Comparison of ENCODE assay signal across 12 cellular contexts in the genomic region with DNA sequence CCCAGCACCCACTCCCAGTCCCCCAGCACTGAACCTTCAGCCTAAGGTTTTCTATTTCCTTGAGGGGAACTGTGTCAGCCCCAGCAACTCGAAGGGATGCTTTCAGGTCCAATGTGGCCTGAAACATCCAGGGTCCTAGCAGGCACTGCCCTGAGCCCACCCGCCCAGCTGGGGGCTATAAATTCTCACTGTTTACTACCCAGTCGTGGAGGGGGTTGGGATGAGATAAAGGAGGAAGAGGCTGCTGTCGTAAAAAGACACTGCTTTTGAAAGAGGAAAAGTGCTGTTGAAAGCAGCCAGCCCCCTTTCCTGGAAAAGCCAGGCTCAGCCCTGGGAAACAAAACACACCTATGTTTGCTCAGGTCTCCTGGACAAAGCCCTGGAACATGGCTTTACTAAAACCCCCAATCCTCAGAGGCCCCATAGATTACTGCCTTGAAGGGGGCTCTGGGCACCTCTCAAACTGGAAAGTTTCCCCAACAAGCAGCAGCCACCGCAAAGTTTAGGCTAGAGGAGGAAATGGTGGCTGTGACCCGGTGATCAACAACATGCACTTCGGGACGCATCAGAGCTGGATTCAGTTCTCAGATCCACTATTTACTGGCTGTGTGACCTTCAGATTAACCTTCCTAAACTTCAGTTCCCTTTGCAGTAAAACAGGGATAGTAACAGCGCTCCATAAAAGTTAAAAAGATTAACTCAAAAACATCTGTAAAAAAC. TPM values are rescaled to one million over a fixed set of nuclear protein-coding genes. Genes with fewer than 3 reads are reported as not detected.
DNase-seq lines count a peak whose midpoint lies in the region; ATAC-seq, FAIRE-seq and TF ChIP-seq lines count a peak whose summit lies in the region.
"Had no signal": no experiment of that assay in that cellular context is flagged by ENCODE, and none has a peak within 500 bp of the region (broad histone marks: within the 10 kb centered on the region; RNA-seq: fewer than 3 reads in every experiment).

No MANE protein-coding gene starts in this region.

- intact Hi-C loops in MCF 10A (cut with micrococcal nuclease) (no loop called here), mammary epithelial cell (cut with micrococcal nuclease) (loop anchor here (5.0 kb wide), 1 partner anchor 114 kb away; no protein-coding TSS in a partner anchor), upper lobe of right lung (cut with DNase I) (no loop called here)

- H3K27ac ChIP-seq in mammary epithelial cell (ENCODE audit: insufficient read depth, low read depth, low read length): no peak overlapping the region
- H3K27ac ChIP-seq in astrocyte (ENCODE audit: low read depth, low read length): no peak overlapping the region
- H3K27ac ChIP-seq in mucosa of rectum (ENCODE audit: low read depth in 2 of 2, low read length in 2 of 2): peak overlapping the region; percentile 15 to 63
- H3K27ac ChIP-seq in upper lobe of right lung: peak overlapping the region; percentile 13

- CTCF ChIA-PET in MCF 10A (lab: Yijun Ruan, JAX) (interaction anchor here (2.4 to 2.8 kb wide), 2 partner anchors 11 to 16 kb away, joined by 17 to 19 read pairs; no protein-coding TSS in a partner anchor), mammary epithelial cell (lab: Charles Lee; ENCODE audit: low non-redundant PET) (no interaction called here)

- dilution Hi-C loops in mammary epithelial cell (cut with HindIII; ENCODE audit: low sequenced_read_pairs): no loop called here

- H3K27ac Mint-ChIP-seq in MCF 10A (ENCODE audit: low read depth, unreplicated experiment) (peak overlapping the region; percentile 58), astrocyte (ENCODE audit: unreplicated experiment) (peak overlapping the region; percentile 83)
- H3K27ac Mint-ChIP-seq: activated CD4-positive, alpha-beta memory T cell treated with anti-CD3 and anti-CD28 coated beads for 36 hours had no signal

- H3K36me3 Mint-ChIP-seq in MCF 10A (ENCODE audit: insufficient read depth, unreplicated experiment): peaks cover 40% of the 10 kb centered on the region
- peaks cover 28% of the 10 kb centered on the region for H3K36me3 Mint-ChIP-seq in astrocyte (ENCODE audit: low read depth, unreplicated experiment)

- no peaks in the 10 kb centered on the region for H3K27me3 ChIP-seq in mammary epithelial cell (ENCODE audit: insufficient read depth, low read length)
- H3K27me3 ChIP-seq in astrocyte (ENCODE audit: insufficient read depth, low read length): no peaks in the 10 kb centered on the region
- no peaks in the 10 kb centered on the region for H3K27me3 ChIP-seq in mucosa of rectum (ENCODE audit: control insufficient read depth in 2 of 2, insufficient read depth in 2 of 2, low read length in 2 of 2)
- no peaks in the 10 kb centered on the region for H3K27me3 ChIP-seq in upper lobe of right lung

- no peak overlapping the region for H3K4me2 ChIP-seq in mammary epithelial cell (ENCODE audit: insufficient read depth, low read depth, low read length)
- no peak overlapping the region for H3K4me2 ChIP-seq in astrocyte (ENCODE audit: low read length)

- ATAC-seq in upper lobe of right lung (no peak), GM19023 (IDR thresholded peaks at IDR 0.05; ENCODE audit: unreplicated experiment) (no peak), GM21737 (IDR thresholded peaks at IDR 0.05; ENCODE audit: unreplicated experiment) (no peak), HG03442 (IDR thresholded peaks at IDR 0.05; ENCODE audit: unreplicated experiment) (no peak)

- no peak overlapping the region for H2AFZ ChIP-seq in mammary epithelial cell (ENCODE audit: low read depth, low read length)
- no peak overlapping the region for H2AFZ ChIP-seq in astrocyte (ENCODE audit: low read depth, low read length)

- H3K4me3 Mint-ChIP-seq in MCF 10A (ENCODE audit: unreplicated experiment) (no peak overlapping the region), astrocyte (ENCODE audit: unreplicated experiment) (no peak overlapping the region)
- H3K4me3 Mint-ChIP-seq: activated CD4-positive, alpha-beta memory T cell treated with anti-CD3 and anti-CD28 coated beads for 36 hours had no signal

- peaks cover 16% of the 10 kb centered on the region for H3K36me3 ChIP-seq in mammary epithelial cell (ENCODE audit: insufficient read depth, low read length)
- H3K36me3 ChIP-seq in astrocyte (ENCODE audit: insufficient read depth, low read length): peaks cover 53% of the 10 kb centered on the region
- H3K36me3 ChIP-seq in mucosa of rectum (ENCODE audit: control insufficient read depth in 2 of 2, insufficient read depth in 2 of 2, low read length in 2 of 2): peaks cover 10 to 12% of the 10 kb centered on the region in 2 donors
- H3K36me3 ChIP-seq in upper lobe of right lung: peaks cover 6% of the 10 kb centered on the region

- H3K4me1 Mint-ChIP-seq in MCF 10A (ENCODE audit: insufficient read depth, unreplicated experiment) (peaks cover 27% of the 10 kb centered on the region), astrocyte (ENCODE audit: low read depth, unreplicated experiment) (peaks cover 81% of the 10 kb centered on the region)

- POLR2A ChIA-PET in MCF 10A (lab: Yijun Ruan, JAX): interaction anchor here (2.4 kb wide), 1 partner anchor 12 kb away, joined by 7 read pairs; no protein-coding TSS in a partner anchor

- no peak for TF ChIP-seq CTCF in MCF 10A (IDR thresholded peaks at IDR 0.05; ENCODE audit: unreplicated experiment)
- no peak for TF ChIP-seq CTCF in mammary epithelial cell (conservative IDR thresholded peaks at IDR 0.05 in 1 of 2, IDR thresholded peaks at IDR 0.05 in 1 of 2; ENCODE audit: extremely low read depth in 1 of 2, insufficient read depth in 1 of 2, low read depth in 1 of 2, low read length in 2 of 2)
- no peak for TF ChIP-seq CTCF in astrocyte (IDR thresholded peaks at IDR 0.05; ENCODE audit: insufficient read depth, low read depth, low read length)
- no peak for TF ChIP-seq CTCF in upper lobe of right lung (IDR thresholded peaks at IDR 0.05)

- in situ Hi-C loops in mammary epithelial cell (cut with MboI; ENCODE audit: low sequenced_read_pairs in 2 of 2): no loop called here

- no peaks in the 10 kb centered on the region for H3K27me3 Mint-ChIP-seq in MCF 10A (ENCODE audit: insufficient read depth, unreplicated experiment)
- H3K27me3 Mint-ChIP-seq in astrocyte (ENCODE audit: low read depth, unreplicated experiment): no peaks in the 10 kb centered on the region
- H3K27me3 Mint-ChIP-seq: activated CD4-positive, alpha-beta memory T cell treated with anti-CD3 and anti-CD28 coated beads for 36 hours had no signal

- no TSS peak for BruUV-seq in MCF 10A (replicated peaks; lab: Mats Ljungman, UMichigan)
- no TSS peak for BruUV-seq in mammary epithelial cell (replicated peaks; lab: Mats Ljungman, UMichigan)

- H3K4me3 ChIP-seq in mammary epithelial cell (replicated peaks in 1 of 3; ENCODE audit: insufficient read depth in 1 of 3, low read depth in 2 of 3, low read length in 3 of 3) (no peak overlapping the region), astrocyte (ENCODE audit: insufficient read depth, low read depth, low read length) (no peak overlapping the region), mucosa of rectum (ENCODE audit: low read length in 2 of 2) (peak overlapping the region in 1 of 2 donors; percentile 20), upper lobe of right lung (no peak overlapping the region)

- FAIRE-seq in astrocyte (lab: Jason Lieb, UNC): no peak

- H3K9me3 Mint-ChIP-seq in MCF 10A (ENCODE audit: unreplicated experiment) (peaks cover 7% of the 10 kb centered on the region), astrocyte (ENCODE audit: unreplicated experiment) (no peaks in the 10 kb centered on the region)

- H3K79me2 ChIP-seq in mammary epithelial cell (ENCODE audit: insufficient read depth, low read length): peaks cover 99% of the 10 kb centered on the region
- H3K79me2 ChIP-seq in astrocyte (ENCODE audit: insufficient read depth, low read length): peaks cover 100% of the 10 kb centered on the region

- DNase-seq in MCF 10A (ENCODE audit: unreplicated experiment) (no peak), mammary epithelial cell (no peak), astrocyte (ENCODE audit: low read depth) (no peak), upper lobe of right lung (no peak)
- DNase-seq: activated CD4-positive, alpha-beta memory T cell treated with anti-CD3 and anti-CD28 coated beads for 36 hours; HCEC 1CT; NCI-H446 treated with DMSO at 0.1 percent for 48 hours; SHP77 treated with DMSO at 0.1 percent for 48 hours had no signal

- WGBS in mammary epithelial cell (ENCODE audit: low coverage, missing lambda C conversion rate): 59% methylated on average over 9 of the region's 9 CpGs

- H4K20me1 ChIP-seq in mammary epithelial cell (ENCODE audit: insufficient read depth, low read length): peaks cover 63% of the 10 kb centered on the region
- peaks cover 100% of the 10 kb centered on the region for H4K20me1 ChIP-seq in astrocyte (ENCODE audit: insufficient read depth, low read length)

- H3K9me3 ChIP-seq in mammary epithelial cell (replicated peaks; ENCODE audit: insufficient read depth, low read length): no peaks in the 10 kb centered on the region
- no peaks in the 10 kb centered on the region for H3K9me3 ChIP-seq in astrocyte (ENCODE audit: insufficient read depth, low read depth, low read length)
- peaks cover 0 to 6% of the 10 kb centered on the region in 2 donors for H3K9me3 ChIP-seq in mucosa of rectum (ENCODE audit: control insufficient read depth in 2 of 2, low read length in 2 of 2)
- no peaks in the 10 kb centered on the region for H3K9me3 ChIP-seq in upper lobe of right lung

- H3K4me1 ChIP-seq in mammary epithelial cell (ENCODE audit: insufficient read depth, low read length) (peaks cover 47% of the 10 kb centered on the region), astrocyte (ENCODE audit: insufficient read depth, low read length) (peaks cover 41% of the 10 kb centered on the region), mucosa of rectum (ENCODE audit: control insufficient read depth in 2 of 2, insufficient read depth in 2 of 2, low read length in 2 of 2) (peaks cover 9 to 14% of the 10 kb centered on the region in 2 donors), upper lobe of right lung (peaks cover 21% of the 10 kb centered on the region)

- no peak overlapping the region for H3K9ac ChIP-seq in mammary epithelial cell (ENCODE audit: insufficient read depth, low read length)
- H3K9ac ChIP-seq in astrocyte (ENCODE audit: low read length): peak overlapping the region; percentile 19
- H3K9ac ChIP-seq in mucosa of rectum (ENCODE audit: low read depth in 1 of 2, low read length in 2 of 2): peak overlapping the region in 1 of 2 donors; percentile 13

RNA-seq across cellular contexts. Expression of a gene that starts 51.0 kb away (rescaled TPM):
- total RNA-seq in MCF 10A (2022) (239 and 312 TPM in 2 replicates), mammary epithelial cell (1,000 to 10,000 TPM in 1 of 2 donors, 100 to 1,000 TPM in 1; 841 to 1,322 TPM), astrocyte (1,163 and 1,186 TPM in 2 replicates), upper lobe of right lung (177 TPM)
- 813 TPM for polyA plus RNA-seq in mammary epithelial cell
- 1,325 TPM for polyA minus RNA-seq in mammary epithelial cell

Comparison
In these comparisons a context has a peak if more than half of its experiments do, and no peak if none do; other contexts are left out.
1. H3K27ac ChIP-seq: peak in mucosa of rectum (2 of 2) and upper lobe of right lung (single experiment); none in mammary epithelial cell (single experiment) and astrocyte (single experiment).